Comparison of ENCODE assay signal across 8 cellular contexts in the genomic region with DNA sequence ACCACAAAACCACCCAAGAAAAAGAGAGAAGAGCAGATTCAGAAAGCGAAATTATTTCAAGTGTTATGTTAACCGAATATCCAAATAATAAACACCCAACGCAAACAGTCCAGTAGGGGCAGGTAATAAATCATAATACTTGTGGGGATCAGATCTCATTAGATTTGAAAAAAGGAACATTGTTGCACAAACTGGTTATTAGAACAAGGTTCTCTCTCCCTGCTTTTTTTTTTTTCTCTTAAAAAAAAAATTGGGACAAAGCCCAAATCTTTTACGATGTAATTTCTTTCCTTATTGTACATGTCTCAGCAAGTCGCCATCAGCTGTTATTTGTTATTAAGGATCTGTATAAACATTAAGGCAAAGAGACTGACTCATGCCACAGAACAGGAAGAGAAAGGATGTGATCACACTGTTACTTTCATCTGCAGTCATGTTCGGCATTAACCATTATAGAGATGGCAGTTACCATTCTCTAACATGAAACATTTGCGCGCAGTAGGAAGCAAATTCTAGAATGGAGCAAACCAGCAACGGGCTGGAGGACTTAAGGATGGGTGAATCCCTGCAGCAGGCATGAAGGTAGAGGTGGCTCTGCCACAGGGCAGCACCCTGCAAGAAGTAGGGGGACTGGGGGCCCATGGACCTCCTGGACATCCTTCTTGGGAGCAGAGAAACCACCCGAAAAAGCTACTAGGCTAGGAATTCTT. TPM values are rescaled to one million over a fixed set of nuclear protein-coding genes. Genes with fewer than 3 reads are reported as not detected.
A peak's percentile ranks its signal among the peaks of the same experiment; 100 is the strongest.
DNase-seq lines count a peak whose midpoint lies in the region; ATAC-seq, FAIRE-seq and TF ChIP-seq lines count a peak whose summit lies in the region.

No MANE protein-coding gene starts in this region.

- H3K4me3 Mint-ChIP-seq in activated B cell treated with CpG ODN at 0.5 μM for 24 hours = peak overlapping the region; percentile 42

- FAIRE-seq in H54 (lab: Jason Lieb, UNC) = peak; percentile 91

- no peaks in the 10 kb centered on the region for H3K36me3 Mint-ChIP-seq in activated B cell treated with CpG ODN at 0.5 μM for 24 hours (ENCODE audit: low read depth)

- no peak for TF ChIP-seq POLR2A in H54 (IDR thresholded peaks at IDR 0.05; ENCODE audit: low read depth, low read length)

- peak; percentile 58 for DNase-seq in A172 (ENCODE audit: low spot score)
- peak; percentile 18 for DNase-seq in H54 (ENCODE audit: insufficient read length, low spot score)
- no peak for DNase-seq in activated B cell treated with CpG ODN at 0.5 μM for 24 hours
- peak; percentile 7 for DNase-seq in foreskin melanocyte
- DNase-seq in ecto neural progenitor cell (ENCODE audit: low spot score) = no peak
- DNase-seq in NOMO-1 treated with DMSO at 0.1 percent for 48 hours (lab: John Stamatoyannopoulos, UW; ENCODE audit: unreplicated experiment) = no peak

- CTCF ChIA-PET in activated B cell treated with CpG ODN at 0.5 μM for 24 hours (lab: Charles Lee) = no interaction called here

- ATAC-seq in activated B cell treated with CpG ODN at 0.5 μM for 24 hours (ENCODE audit: low read depth) (no peak), HG02610 (IDR thresholded peaks at IDR 0.05; ENCODE audit: unreplicated experiment) (no peak), GM21447 (IDR thresholded peaks at IDR 0.05; ENCODE audit: unreplicated experiment) (no peak)

- TF ChIP-seq CTCF in activated B cell treated with CpG ODN at 0.5 μM for 24 hours (IDR thresholded peaks at IDR 0.05) = no peak

- H3K9me3 Mint-ChIP-seq in activated B cell treated with CpG ODN at 0.5 μM for 24 hours = no peaks in the 10 kb centered on the region

- no peaks in the 10 kb centered on the region for H3K27me3 Mint-ChIP-seq in activated B cell treated with CpG ODN at 0.5 μM for 24 hours

- intact Hi-C loops in activated B cell treated with CpG ODN at 0.5 μM for 24 hours (cut with micrococcal nuclease) = loop anchor here (2.0 kb wide), 1 partner anchor 13 kb away; no protein-coding TSS in a partner anchor

- POLR2A ChIA-PET in activated B cell treated with CpG ODN at 0.5 μM for 24 hours (lab: Charles Lee) = interaction anchor here (0.9 to 1.3 kb wide), 3 partner anchors 12 to 26 kb away, joined by 3 read pairs; no protein-coding TSS in a partner anchor

- peaks cover 42% of the 10 kb centered on the region for H3K4me1 Mint-ChIP-seq in activated B cell treated with CpG ODN at 0.5 μM for 24 hours

- peak overlapping the region; percentile 19 for H3K27ac Mint-ChIP-seq in activated B cell treated with CpG ODN at 0.5 μM for 24 hours

RNA-seq across cellular contexts. Expression of a gene that starts 42.0 kb away (rescaled TPM):
- 28.1 and 32.9 TPM in 2 replicates for total RNA-seq in A172 (2014; rRNA removed; shearing (Covaris generic))
- total RNA-seq in activated B cell treated with CpG ODN at 0.5 μM for 24 hours = 23.9 and 26.4 TPM in 2 replicates

Comparison
In these comparisons a context has a peak if more than half of its experiments do, and no peak if none do; other contexts are left out.
1. DNase-seq: peak in A172 (single experiment), H54 (single experiment) and foreskin melanocyte (single experiment); none in activated B cell treated with CpG ODN at 0.5 μM for 24 hours (single experiment), ecto neural progenitor cell (single experiment) and NOMO-1 treated with DMSO at 0.1 percent for 48 hours (single experiment).